Comparison of ENCODE assay signal across 8 cellular contexts in genomic region chr6:149942461-149942829, GRCh38. TPM values are rescaled to one million over a fixed set of nuclear protein-coding genes. Genes with fewer than 3 reads are reported as not detected.
DNase-seq lines count a peak whose midpoint lies in the region; ATAC-seq and TF ChIP-seq lines count a peak whose summit lies in the region.

No MANE protein-coding gene starts in this region.

- peak overlapping the region; percentile 86 to 95 (median 94) for H3K4me3 Mint-ChIP-seq in CD4-positive, CD25-positive, alpha-beta regulatory T cell
- H3K4me3 Mint-ChIP-seq in neural crest cell: peak overlapping the region; percentile 96

- H3K9me3 ChIP-seq in CD4-positive, CD25-positive, alpha-beta regulatory T cell (ENCODE audit: control insufficient read depth in 2 of 2, low read length in 2 of 2): no peaks in the 10 kb centered on the region
- no peaks in the 10 kb centered on the region for H3K9me3 ChIP-seq in OCI-LY3 (ENCODE audit: insufficient read depth, low read length)
- H3K9me3 ChIP-seq in ectodermal cell (ENCODE audit: control insufficient read depth, low read length): no peaks in the 10 kb centered on the region

- H3K9me3 Mint-ChIP-seq in CD4-positive, CD25-positive, alpha-beta regulatory T cell: peaks cover 0 to 2% (median 0%) of the 10 kb centered on the region in 7 donors
- no peaks in the 10 kb centered on the region for H3K9me3 Mint-ChIP-seq in neural crest cell

- H3K9ac ChIP-seq in OCI-LY3 (ENCODE audit: low read length): peak overlapping the region; percentile 38; the same call in 1 of the 2 replicates

- peaks cover 23% of the 10 kb centered on the region for H3K27me3 ChIP-seq in CD4-positive, CD25-positive, alpha-beta regulatory T cell (ENCODE audit: control insufficient read depth, insufficient read depth, low read length)
- H3K27me3 ChIP-seq in OCI-LY3 (ENCODE audit: low read depth, low read length) (peaks cover 26% of the 10 kb centered on the region), ectodermal cell (ENCODE audit: control insufficient read depth, insufficient read depth, low read length, poor library complexity, severe bottlenecking) (peaks cover 82% of the 10 kb centered on the region)

- 0 out of 2 replicates have a peak overlapping the region, but pooled peaks have one; percentile 91 for H2AFZ ChIP-seq in OCI-LY3 (ENCODE audit: low read depth, low read length)

- WGBS in ectodermal cell, 2 experiments: 9 to 12% methylated on average over 12 to 13 of the region's 13 CpGs

- peaks cover 58% of the 10 kb centered on the region for H3K27me3 Mint-ChIP-seq in CD4-positive, CD25-positive, alpha-beta regulatory T cell
- H3K27me3 Mint-ChIP-seq in neural crest cell (ENCODE audit: low read depth): peaks cover 82% of the 10 kb centered on the region

- H3K4me2 ChIP-seq in OCI-LY3 (ENCODE audit: low read length): peak overlapping the region; percentile 73

- no peaks in the 10 kb centered on the region for H3K36me3 ChIP-seq in CD4-positive, CD25-positive, alpha-beta regulatory T cell (ENCODE audit: control insufficient read depth, insufficient read depth, low read length)
- H3K36me3 ChIP-seq in OCI-LY3 (replicated peaks; ENCODE audit: low read depth, low read length): no peaks in the 10 kb centered on the region
- no peaks in the 10 kb centered on the region for H3K36me3 ChIP-seq in ectodermal cell (ENCODE audit: control insufficient read depth, insufficient read depth, low read length)

- H3K27ac Mint-ChIP-seq in CD4-positive, CD25-positive, alpha-beta regulatory T cell: peak overlapping the region in 2 of 3 donors; percentile 62 to 91
- no peak overlapping the region for H3K27ac Mint-ChIP-seq in neural crest cell (ENCODE audit: unreplicated experiment)

- TF ChIP-seq CTCF in OCI-LY3 (IDR thresholded peaks at IDR 0.05; ENCODE audit: low read depth, low read length): no peak
- TF ChIP-seq CTCF in neural crest cell (conservative IDR thresholded peaks at IDR 0.05): no peak

- peaks cover 0 to 47% (median 18%) of the 10 kb centered on the region in 4 donors for H3K4me1 Mint-ChIP-seq in CD4-positive, CD25-positive, alpha-beta regulatory T cell
- H3K4me1 Mint-ChIP-seq in neural crest cell: peaks cover 11% of the 10 kb centered on the region

- H3K79me2 ChIP-seq in OCI-LY3 (ENCODE audit: low read length): no peaks in the 10 kb centered on the region

- no peak for DNase-seq in CD4-positive, CD25-positive, alpha-beta regulatory T cell
- DNase-seq in neural crest cell (ENCODE audit: low read depth, low spot score) (no peak), cerebellar nuclear complex (lab: John Stamatoyannopoulos, UW) (no peak), GM19238 (ENCODE audit: insufficient read length, low spot score) (no peak), DMS153 (lab: John Stamatoyannopoulos, UW) (no peak)
- DNase-seq in stimulated activated CD8-positive, alpha-beta memory T cell treated with anti-CD3 and anti-CD28 coated beads, Interleukin-4, amount 100 ng/mL, for 48 hours: no peak

- H4K20me1 ChIP-seq in OCI-LY3 (ENCODE audit: insufficient read depth, low read length): no peaks in the 10 kb centered on the region

- H3K27ac ChIP-seq in CD4-positive, CD25-positive, alpha-beta regulatory T cell (ENCODE audit: insufficient read depth, low read length, poor library complexity, severe bottlenecking): no peak overlapping the region
- H3K27ac ChIP-seq in OCI-LY3 (ENCODE audit: low read length) (no peak overlapping the region), ectodermal cell (ENCODE audit: insufficient read depth, low read depth, low read length, poor library complexity, severe bottlenecking) (no peak overlapping the region)

- peaks cover 38% of the 10 kb centered on the region for H3K4me1 ChIP-seq in CD4-positive, CD25-positive, alpha-beta regulatory T cell (ENCODE audit: control insufficient read depth, insufficient read depth, low read length, poor library complexity, severe bottlenecking)
- H3K4me1 ChIP-seq in OCI-LY3 (ENCODE audit: low read length) (peaks cover 19% of the 10 kb centered on the region), ectodermal cell (ENCODE audit: control insufficient read depth, insufficient read depth, low read length) (no peaks in the 10 kb centered on the region)

- H3K4me3 ChIP-seq in CD4-positive, CD25-positive, alpha-beta regulatory T cell (ENCODE audit: low read depth, low read length): peak overlapping the region; percentile 32
- peak overlapping the region; percentile 80 for H3K4me3 ChIP-seq in OCI-LY3 (ENCODE audit: low read length)
- peak overlapping the region; percentile 47 for H3K4me3 ChIP-seq in ectodermal cell (ENCODE audit: insufficient read depth, low read depth, low read length)

- no peaks in the 10 kb centered on the region for H3K36me3 Mint-ChIP-seq in CD4-positive, CD25-positive, alpha-beta regulatory T cell
- no peaks in the 10 kb centered on the region for H3K36me3 Mint-ChIP-seq in neural crest cell (ENCODE audit: low read depth)

- no peak for ATAC-seq in CD4-positive, CD25-positive, alpha-beta regulatory T cell (ENCODE audit: low read depth in 2 of 2)

RNA-seq across cellular contexts. Expression of gene ULBP2, which starts 0.6 kb away (rescaled TPM):
- total RNA-seq in CD4-positive, CD25-positive, alpha-beta regulatory T cell: 9.7 TPM
- polyA plus RNA-seq in CD4-positive, CD25-positive, alpha-beta regulatory T cell: under 1 TPM in 1 of 4 donors, not detected in 3; 0.13 TPM
- not detected for polyA plus RNA-seq in ectodermal cell (2013, experiment 1 of 4)
- not detected for polyA plus RNA-seq in ectodermal cell (2013, experiment 2 of 4)
- not detected for polyA plus RNA-seq in ectodermal cell (2013, experiment 3 of 4)
- polyA plus RNA-seq in ectodermal cell (2013, experiment 4 of 4): not detected
- 0.23 and 0.30 TPM in 2 replicates for total RNA-seq in neural crest cell

RNA-seq across cellular contexts. Expression of gene RAET1G, which starts 19.5 kb away (rescaled TPM):
- 0.76 TPM for total RNA-seq in CD4-positive, CD25-positive, alpha-beta regulatory T cell
- not detected for polyA plus RNA-seq in CD4-positive, CD25-positive, alpha-beta regulatory T cell
- not detected for polyA plus RNA-seq in ectodermal cell (2013, experiment 1 of 4)
- polyA plus RNA-seq in ectodermal cell (2013, experiment 2 of 4): not detected
- polyA plus RNA-seq in ectodermal cell (2013, experiment 3 of 4): 0.27 TPM
- polyA plus RNA-seq in ectodermal cell (2013, experiment 4 of 4): not detected
- total RNA-seq in neural crest cell: not detected in 2 replicates

RNA-seq across cellular contexts. Expression of gene ULBP1, which starts 21.3 kb away (rescaled TPM):
- total RNA-seq in CD4-positive, CD25-positive, alpha-beta regulatory T cell: 0.64 TPM
- not detected for polyA plus RNA-seq in CD4-positive, CD25-positive, alpha-beta regulatory T cell
- 2.1 TPM for polyA plus RNA-seq in ectodermal cell (2013, experiment 1 of 4)
- 1.4 TPM for polyA plus RNA-seq in ectodermal cell (2013, experiment 2 of 4)
- polyA plus RNA-seq in ectodermal cell (2013, experiment 3 of 4): 2.0 TPM
- 2.1 TPM for polyA plus RNA-seq in ectodermal cell (2013, experiment 4 of 4)
- total RNA-seq in neural crest cell: 2.3 and 2.5 TPM in 2 replicates

RNA-seq across cellular contexts. Expression of gene RAET1E, which starts 44.5 kb away (rescaled TPM):
- total RNA-seq in CD4-positive, CD25-positive, alpha-beta regulatory T cell: not detected
- not detected for polyA plus RNA-seq in CD4-positive, CD25-positive, alpha-beta regulatory T cell
- polyA plus RNA-seq in ectodermal cell (2013, experiment 1 of 4): not detected
- not detected for polyA plus RNA-seq in ectodermal cell (2013, experiment 2 of 4)
- not detected for polyA plus RNA-seq in ectodermal cell (2013, experiment 3 of 4)
- polyA plus RNA-seq in ectodermal cell (2013, experiment 4 of 4): not detected
- total RNA-seq in neural crest cell: not detected in 2 replicates
